ENCODE assay signal across 18 cellular contexts in genomic region chr9:135530146-135530545, GRCh38. TPM values are rescaled to one million over a fixed set of nuclear protein-coding genes. Genes with fewer than 3 reads are reported as not detected.
DNase-seq lines count a peak whose midpoint lies in the region; ATAC-seq and TF ChIP-seq lines count a peak whose summit lies in the region.
"Had no signal": no experiment of that assay in that cellular context is flagged by ENCODE, and none has a peak within 500 bp of the region (broad histone marks: within the 10 kb centered on the region; RNA-seq: fewer than 3 reads in every experiment).

No MANE protein-coding gene starts in this region.

- H3K4me3 ChIP-seq in SJCRH30, result no peak overlapping the region

- peaks cover 21% of the 10 kb centered on the region for H3K27me3 ChIP-seq in SJCRH30

- intact Hi-C loops in natural killer cell (cut with micrococcal nuclease) (no loop called here), posterior vena cava (cut with DNase I) (no loop called here)

- no peaks in the 10 kb centered on the region for H3K36me3 Mint-ChIP-seq in natural killer cell
- H3K36me3 Mint-ChIP-seq in natural killer cell treated with Interleukin-12 subunit alpha and Interleukin-12 subunit beta and Interleukin-15 and Interleukin-18, amount 100 ng/mL, for 72 hours, result no peaks in the 10 kb centered on the region

- H3K27ac ChIP-seq in SJCRH30, result no peak overlapping the region

- H3K36me3 ChIP-seq in SJCRH30, result no peaks in the 10 kb centered on the region

- H3K9me3 ChIP-seq in SJCRH30 (replicated peaks), result no peaks in the 10 kb centered on the region

- DNase-seq in natural killer cell (peak; percentile 0), posterior vena cava (ENCODE audit: low spot score) (peak; percentile 17), SJCRH30 (no peak), SHP77 (lab: John Stamatoyannopoulos, UW) (no peak)
- no peak for DNase-seq in natural killer cell treated with Interleukin-12 subunit alpha and Interleukin-12 subunit beta and Interleukin-15 and Interleukin-18, amount 100 ng/mL, for 72 hours (ENCODE audit: low spot score)
- DNase-seq: DMS79 treated with DMSO at 0.1 percent for 48 hours, KBM-7, NCI-H1105, NCI-H1694 treated with DMSO at 0.1 percent for 48 hours, NCI-H2227 treated with DMSO at 0.1 percent for 48 hours, NCI-H510A treated with DMSO at 0.1 percent for 48 hours, NCI-H774, SHP77 treated with DMSO at 0.1 percent for 48 hours had no signal

- H3K9me3 Mint-ChIP-seq in natural killer cell, result no peaks in the 10 kb centered on the region
- H3K9me3 Mint-ChIP-seq in natural killer cell treated with Interleukin-12 subunit alpha and Interleukin-12 subunit beta and Interleukin-15 and Interleukin-18, amount 100 ng/mL, for 72 hours, result no peaks in the 10 kb centered on the region

- no peaks in the 10 kb centered on the region for H3K4me1 Mint-ChIP-seq in natural killer cell
- H3K4me1 Mint-ChIP-seq in natural killer cell treated with Interleukin-12 subunit alpha and Interleukin-12 subunit beta and Interleukin-15 and Interleukin-18, amount 100 ng/mL, for 72 hours (ENCODE audit: low read depth in 2 of 2), result peaks cover 0 to 13% of the 10 kb centered on the region in 2 donors
- H3K4me1 Mint-ChIP-seq: B cell had no signal

- H3K4me3 Mint-ChIP-seq in natural killer cell, result no peak overlapping the region
- no peak overlapping the region for H3K4me3 Mint-ChIP-seq in natural killer cell treated with Interleukin-12 subunit alpha and Interleukin-12 subunit beta and Interleukin-15 and Interleukin-18, amount 100 ng/mL, for 72 hours
- H3K4me3 Mint-ChIP-seq: B cell had no signal

- no peak overlapping the region for H3K27ac Mint-ChIP-seq in natural killer cell
- H3K27ac Mint-ChIP-seq in natural killer cell treated with Interleukin-12 subunit alpha and Interleukin-12 subunit beta and Interleukin-15 and Interleukin-18, amount 100 ng/mL, for 72 hours, result no peak overlapping the region
- H3K27ac Mint-ChIP-seq: B cell had no signal

- peaks cover 12 to 22% of the 10 kb centered on the region in 2 donors for H3K27me3 Mint-ChIP-seq in natural killer cell (ENCODE audit: low read depth in 2 of 2)
- peaks cover 12 to 13% of the 10 kb centered on the region in 2 donors for H3K27me3 Mint-ChIP-seq in natural killer cell treated with Interleukin-12 subunit alpha and Interleukin-12 subunit beta and Interleukin-15 and Interleukin-18, amount 100 ng/mL, for 72 hours

- TF ChIP-seq CTCF in natural killer cell (IDR thresholded peaks at IDR 0.05), result no peak

- ATAC-seq in natural killer cell, result no peak
- ATAC-seq in natural killer cell treated with Interleukin-12 subunit alpha and Interleukin-12 subunit beta and Interleukin-15 and Interleukin-18, amount 100 ng/mL, for 72 hours, result no peak
- no peak for ATAC-seq in HG03045 (IDR thresholded peaks at IDR 0.05; ENCODE audit: unreplicated experiment)

- no peaks in the 10 kb centered on the region for H3K4me1 ChIP-seq in SJCRH30

RNA-seq across cellular contexts. Expression of gene LCN1, which starts 8.9 kb away (rescaled TPM):
- total RNA-seq in natural killer cell (not detected), posterior vena cava (1 to 10 TPM in 1 of 2 donors, not detected in 1; 2.4 TPM)
- total RNA-seq in natural killer cell treated with Interleukin-12 subunit alpha and Interleukin-12 subunit beta and Interleukin-15 and Interleukin-18, amount 100 ng/mL, for 72 hours, result not detected
- total RNA-seq in SJCRH30 (2014; rRNA removed; shearing (Covaris generic)), result not detected in 2 replicates
- total RNA-seq: B cell, H4, RPMI7951 had no signal

RNA-seq across cellular contexts. Expression of gene OBP2A, which starts 15.8 kb away (rescaled TPM):
- total RNA-seq in natural killer cell (not detected), posterior vena cava (not detected)
- total RNA-seq in natural killer cell treated with Interleukin-12 subunit alpha and Interleukin-12 subunit beta and Interleukin-15 and Interleukin-18, amount 100 ng/mL, for 72 hours, result not detected
- not detected in 2 replicates for total RNA-seq in SJCRH30 (2014; rRNA removed; shearing (Covaris generic))
- total RNA-seq: A172, B cell, H4, RPMI7951 had no signal

RNA-seq across cellular contexts. Expression of gene MRPS2, which starts 29.7 kb away (rescaled TPM):
- total RNA-seq in natural killer cell (10 to 100 TPM; 15.6 to 26.7 (median 24.7) TPM), posterior vena cava (10 to 100 TPM; 15.9 to 16.3 TPM)
- total RNA-seq in natural killer cell treated with Interleukin-12 subunit alpha and Interleukin-12 subunit beta and Interleukin-15 and Interleukin-18, amount 100 ng/mL, for 72 hours, result 10 to 100 TPM; 38.2 to 78.3 TPM
- total RNA-seq in SJCRH30 (2014; rRNA removed; shearing (Covaris generic)), result 68.0 and 68.6 TPM in 2 replicates

RNA-seq across cellular contexts. Expression of gene PAEP, which starts 31.4 kb away (rescaled TPM):
- total RNA-seq in natural killer cell (not detected), posterior vena cava (not detected)
- total RNA-seq in natural killer cell treated with Interleukin-12 subunit alpha and Interleukin-12 subunit beta and Interleukin-15 and Interleukin-18, amount 100 ng/mL, for 72 hours, result not detected
- not detected in 2 replicates for total RNA-seq in SJCRH30 (2014; rRNA removed; shearing (Covaris generic))
- total RNA-seq: A172, B cell, RPMI7951 had no signal

RNA-seq across cellular contexts. Expression of gene PPP1R26, which starts 50.6 kb away (rescaled TPM):
- total RNA-seq in natural killer cell (1 to 10 TPM; 3.2 to 5.3 (median 3.6) TPM), posterior vena cava (1 to 10 TPM; 8.0 to 8.9 TPM)
- total RNA-seq in natural killer cell treated with Interleukin-12 subunit alpha and Interleukin-12 subunit beta and Interleukin-15 and Interleukin-18, amount 100 ng/mL, for 72 hours, result 1 to 10 TPM; 3.7 to 7.7 TPM
- total RNA-seq in SJCRH30 (2014; rRNA removed; shearing (Covaris generic)), result 6.6 and 7.6 TPM in 2 replicates

Comparison
In these comparisons a context has a peak if more than half of its experiments do, and no peak if none do; other contexts are left out.
1. DNase-seq: peak in natural killer cell (single experiment) and posterior vena cava (single experiment); none in natural killer cell treated with Interleukin-12 subunit alpha and Interleukin-12 subunit beta and Interleukin-15 and Interleukin-18, amount 100 ng/mL, for 72 hours (single experiment), SJCRH30 (0 of 2) and SHP77 (0 of 2).